ENCODE assay signal across 1 cellular context in the genomic region with DNA sequence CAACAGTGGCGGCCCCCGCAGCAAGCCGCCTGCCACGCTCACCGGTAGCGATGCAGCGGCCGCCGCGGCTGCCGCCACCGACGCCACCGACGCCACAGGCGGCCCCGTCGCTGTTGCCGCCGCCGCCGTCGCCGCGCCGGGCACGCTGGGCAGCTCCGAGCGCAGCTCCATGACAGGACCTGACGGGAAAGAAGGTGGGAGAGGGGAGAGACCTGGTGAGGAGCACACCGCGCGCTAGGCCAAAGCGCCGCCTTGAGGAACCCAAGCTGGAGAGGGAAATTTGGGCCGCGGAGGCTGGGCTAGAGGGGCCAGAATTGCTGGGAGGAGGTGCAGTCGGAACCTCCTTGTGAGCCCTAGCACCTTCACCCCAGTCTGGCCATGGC.
TF ChIP-seq lines count a peak whose summit lies in the region.

No MANE protein-coding gene starts in this region.

TF ChIP-seq in GM23338, 12 proteins besides CTCF, POLR2A, EP300 and RAD21 (continued from another document):
- TF ChIP-seq, protein P1, sequence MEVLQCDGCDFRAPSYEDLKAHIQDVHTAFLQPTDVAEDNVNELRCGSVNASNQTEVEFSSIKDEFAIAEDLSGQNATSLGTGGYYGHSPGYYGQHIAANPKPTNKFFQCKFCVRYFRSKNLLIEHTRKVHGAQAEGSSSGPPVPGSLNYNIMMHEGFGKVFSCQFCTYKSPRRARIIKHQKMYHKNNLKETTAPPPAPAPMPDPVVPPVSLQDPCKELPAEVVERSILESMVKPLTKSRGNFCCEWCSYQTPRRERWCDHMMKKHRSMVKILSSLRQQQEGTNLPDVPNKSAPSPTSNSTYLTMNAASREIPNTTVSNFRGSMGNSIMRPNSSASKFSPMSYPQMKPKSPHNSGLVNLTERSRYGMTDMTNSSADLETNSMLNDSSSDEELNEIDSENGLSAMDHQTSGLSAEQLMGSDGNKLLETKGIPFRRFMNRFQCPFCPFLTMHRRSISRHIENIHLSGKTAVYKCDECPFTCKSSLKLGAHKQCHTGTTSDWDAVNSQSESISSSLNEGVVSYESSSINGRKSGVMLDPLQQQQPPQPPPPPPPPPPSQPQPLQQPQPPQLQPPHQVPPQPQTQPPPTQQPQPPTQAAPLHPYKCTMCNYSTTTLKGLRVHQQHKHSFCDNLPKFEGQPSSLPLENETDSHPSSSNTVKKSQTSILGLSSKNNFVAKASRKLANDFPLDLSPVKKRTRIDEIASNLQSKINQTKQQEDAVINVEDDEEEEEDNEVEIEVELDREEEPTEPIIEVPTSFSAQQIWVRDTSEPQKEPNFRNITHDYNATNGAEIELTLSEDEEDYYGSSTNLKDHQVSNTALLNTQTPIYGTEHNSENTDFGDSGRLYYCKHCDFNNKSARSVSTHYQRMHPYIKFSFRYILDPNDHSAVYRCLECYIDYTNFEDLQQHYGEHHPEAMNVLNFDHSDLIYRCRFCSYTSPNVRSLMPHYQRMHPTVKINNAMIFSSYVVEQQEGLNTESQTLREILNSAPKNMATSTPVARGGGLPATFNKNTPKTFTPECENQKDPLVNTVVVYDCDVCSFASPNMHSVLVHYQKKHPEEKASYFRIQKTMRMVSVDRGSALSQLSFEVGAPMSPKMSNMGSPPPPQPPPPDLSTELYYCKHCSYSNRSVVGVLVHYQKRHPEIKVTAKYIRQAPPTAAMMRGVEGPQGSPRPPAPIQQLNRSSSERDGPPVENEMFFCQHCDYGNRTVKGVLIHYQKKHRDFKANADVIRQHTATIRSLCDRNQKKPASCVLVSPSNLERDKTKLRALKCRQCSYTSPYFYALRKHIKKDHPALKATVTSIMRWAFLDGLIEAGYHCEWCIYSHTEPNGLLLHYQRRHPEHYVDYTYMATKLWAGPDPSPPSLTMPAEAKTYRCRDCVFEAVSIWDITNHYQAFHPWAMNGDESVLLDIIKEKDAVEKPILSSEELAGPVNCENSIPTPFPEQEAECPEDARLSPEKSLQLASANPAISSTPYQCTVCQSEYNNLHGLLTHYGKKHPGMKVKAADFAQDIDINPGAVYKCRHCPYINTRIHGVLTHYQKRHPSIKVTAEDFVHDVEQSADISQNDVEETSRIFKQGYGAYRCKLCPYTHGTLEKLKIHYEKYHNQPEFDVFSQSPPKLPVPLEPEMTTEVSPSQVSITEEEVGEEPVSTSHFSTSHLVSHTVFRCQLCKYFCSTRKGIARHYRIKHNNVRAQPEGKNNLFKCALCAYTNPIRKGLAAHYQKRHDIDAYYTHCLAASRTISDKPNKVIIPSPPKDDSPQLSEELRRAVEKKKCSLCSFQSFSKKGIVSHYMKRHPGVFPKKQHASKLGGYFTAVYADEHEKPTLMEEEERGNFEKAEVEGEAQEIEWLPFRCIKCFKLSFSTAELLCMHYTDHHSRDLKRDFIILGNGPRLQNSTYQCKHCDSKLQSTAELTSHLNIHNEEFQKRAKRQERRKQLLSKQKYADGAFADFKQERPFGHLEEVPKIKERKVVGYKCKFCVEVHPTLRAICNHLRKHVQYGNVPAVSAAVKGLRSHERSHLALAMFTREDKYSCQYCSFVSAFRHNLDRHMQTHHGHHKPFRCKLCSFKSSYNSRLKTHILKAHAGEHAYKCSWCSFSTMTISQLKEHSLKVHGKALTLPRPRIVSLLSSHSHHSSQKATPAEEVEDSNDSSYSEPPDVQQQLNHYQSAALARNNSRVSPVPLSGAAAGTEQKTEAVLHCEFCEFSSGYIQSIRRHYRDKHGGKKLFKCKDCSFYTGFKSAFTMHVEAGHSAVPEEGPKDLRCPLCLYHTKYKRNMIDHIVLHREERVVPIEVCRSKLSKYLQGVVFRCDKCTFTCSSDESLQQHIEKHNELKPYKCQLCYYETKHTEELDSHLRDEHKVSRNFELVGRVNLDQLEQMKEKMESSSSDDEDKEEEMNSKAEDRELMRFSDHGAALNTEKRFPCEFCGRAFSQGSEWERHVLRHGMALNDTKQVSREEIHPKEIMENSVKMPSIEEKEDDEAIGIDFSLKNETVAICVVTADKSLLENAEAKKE (CRISPR knock-in tag; IDR thresholded peaks at IDR 0.05) = no peak
- no peak for TF ChIP-seq NANOG (IDR thresholded peaks at IDR 0.05; ENCODE audit: borderline replicate concordance)
